16 cellular contexts compared by ENCODE assay signal in genomic region chr2:72955188-72956049, GRCh38. TPM values are rescaled to one million over a fixed set of nuclear protein-coding genes. Genes with fewer than 3 reads are reported as not detected.
A peak's percentile ranks its signal among the peaks of the same experiment; 100 is the strongest.
DNase-seq lines count a peak whose midpoint lies in the region; ATAC-seq and TF ChIP-seq lines count a peak whose summit lies in the region.
"Had no signal": no experiment of that assay in that cellular context is flagged by ENCODE, and none has a peak within 500 bp of the region (broad histone marks: within the 10 kb centered on the region; RNA-seq: fewer than 3 reads in every experiment).

No MANE protein-coding gene starts in this region.

- H3K27ac ChIP-seq in neural progenitor cell (peak overlapping the region; percentile 75), GM23338 (ENCODE audit: low read depth) (no peak overlapping the region)
- H3K27ac ChIP-seq: SK-N-MC, thyroid gland had no signal

- CTCF ChIA-PET in activated CD8-positive, alpha-beta T cell treated with anti-CD3 and anti-CD28 coated beads, Interleukin-2, amount 10 ng/mL, durations not matched to agents 7 days and 5 days (lab: Charles Lee): interaction anchor here (1.7 to 5.9 kb wide), 3 partner anchors 18 to 39 kb away, joined by 4 to 31 read pairs (median 6); no protein-coding TSS in a partner anchor
- CTCF ChIA-PET in activated CD8-positive, alpha-beta T cell treated with anti-CD3 and anti-CD28 coated beads for 36 hours (lab: Charles Lee): interaction anchor here (2.4 kb wide), 1 partner anchor 18 kb away, joined by 9 read pairs; no protein-coding TSS in a partner anchor

- H3K27me3 Mint-ChIP-seq in activated CD8-positive, alpha-beta T cell treated with anti-CD3 and anti-CD28 coated beads, Interleukin-2, amount 10 ng/mL, durations not matched to agents 7 days and 5 days (ENCODE audit: low read depth): no peaks in the 10 kb centered on the region
- no peaks in the 10 kb centered on the region for H3K27me3 Mint-ChIP-seq in activated CD8-positive, alpha-beta T cell treated with anti-CD3 and anti-CD28 coated beads for 36 hours
- H3K27me3 Mint-ChIP-seq in neural progenitor cell (ENCODE audit: insufficient read depth, low read depth) (peaks cover 16% of the 10 kb centered on the region), GM23338 (ENCODE audit: insufficient read depth, low read depth, poor library complexity) (peaks cover 45% of the 10 kb centered on the region)
- H3K27me3 Mint-ChIP-seq: stimulated activated memory B cell treated with anti-CD40 and anti-IgM and Interleukin-4, amounts not matched to agents 10 μg/mL and 1 μg/mL and 100 μg/mL, for 72 hours had no signal

- DNase-seq in activated CD8-positive, alpha-beta T cell treated with anti-CD3 and anti-CD28 coated beads, Interleukin-2, amount 10 ng/mL, durations not matched to agents 7 days and 5 days: no peak
- DNase-seq in activated CD8-positive, alpha-beta T cell treated with anti-CD3 and anti-CD28 coated beads for 36 hours: no peak
- DNase-seq in NCI-H2171 (lab: John Stamatoyannopoulos, UW) (peak; percentile 52), dermis blood vessel endothelial cell (peak; percentile 28), neural progenitor cell (ENCODE audit: low spot score) (peak; percentile 93), OCI-M1 (lab: John Stamatoyannopoulos, UW) (no peak), GM23338 (ENCODE audit: low spot score) (no peak)
- DNase-seq: activated CD4-positive, alpha-beta T cell treated with anti-CD3 and anti-CD28 coated beads, Interleukin-2, amount 50 U/mL, for 48 hours; activated effector memory CD4-positive, alpha-beta T cell treated with Interleukin-2 at 50 U/mL for 16 hours; mesendoderm; NCI-H1417 treated with DMSO at 0.1 percent for 48 hours; thyroid gland had no signal

- H3K27me3 ChIP-seq in neural progenitor cell (no peaks in the 10 kb centered on the region), GM23338 (ENCODE audit: insufficient read depth) (no peaks in the 10 kb centered on the region)
- H3K27me3 ChIP-seq: thyroid gland had no signal

- peak overlapping the region; percentile 79 for H3K4me3 Mint-ChIP-seq in activated CD8-positive, alpha-beta T cell treated with anti-CD3 and anti-CD28 coated beads, Interleukin-2, amount 10 ng/mL, durations not matched to agents 7 days and 5 days
- H3K4me3 Mint-ChIP-seq in activated CD8-positive, alpha-beta T cell treated with anti-CD3 and anti-CD28 coated beads for 36 hours: no peak overlapping the region
- H3K4me3 Mint-ChIP-seq in neural progenitor cell: peak overlapping the region; percentile 48
- H3K4me3 Mint-ChIP-seq in GM23338: no peak overlapping the region
- H3K4me3 Mint-ChIP-seq: stimulated activated memory B cell treated with anti-CD40 and anti-IgM and Interleukin-4, amounts not matched to agents 10 μg/mL and 1 μg/mL and 100 μg/mL, for 72 hours had no signal

- H3F3A ChIP-seq in neural progenitor cell (ENCODE audit: low read depth): peaks cover 20% of the 10 kb centered on the region
- H3F3A ChIP-seq in GM23338 (replicated peaks; ENCODE audit: low read depth): peaks cover 13% of the 10 kb centered on the region

- peaks cover 43% of the 10 kb centered on the region for H3K4me1 Mint-ChIP-seq in activated CD8-positive, alpha-beta T cell treated with anti-CD3 and anti-CD28 coated beads, Interleukin-2, amount 10 ng/mL, durations not matched to agents 7 days and 5 days (ENCODE audit: low read depth)
- H3K4me1 Mint-ChIP-seq in activated CD8-positive, alpha-beta T cell treated with anti-CD3 and anti-CD28 coated beads for 36 hours (ENCODE audit: low read depth): peaks cover 10% of the 10 kb centered on the region
- H3K4me1 Mint-ChIP-seq in neural progenitor cell: peaks cover 24% of the 10 kb centered on the region
- peaks cover 44% of the 10 kb centered on the region for H3K4me1 Mint-ChIP-seq in GM23338

- H3K79me2 ChIP-seq in neural progenitor cell (ENCODE audit: low read depth) (no peaks in the 10 kb centered on the region), GM23338 (replicated peaks; ENCODE audit: insufficient read depth) (no peaks in the 10 kb centered on the region)

- H3K27ac Mint-ChIP-seq in activated CD8-positive, alpha-beta T cell treated with anti-CD3 and anti-CD28 coated beads, Interleukin-2, amount 10 ng/mL, durations not matched to agents 7 days and 5 days: peak overlapping the region; percentile 55
- H3K27ac Mint-ChIP-seq in activated CD8-positive, alpha-beta T cell treated with anti-CD3 and anti-CD28 coated beads for 36 hours: no peak overlapping the region
- H3K27ac Mint-ChIP-seq in neural progenitor cell (peak overlapping the region; percentile 57), GM23338 (no peak overlapping the region)
- H3K27ac Mint-ChIP-seq: stimulated activated memory B cell treated with anti-CD40 and anti-IgM and Interleukin-4, amounts not matched to agents 10 μg/mL and 1 μg/mL and 100 μg/mL, for 72 hours had no signal

- H3K9me3 Mint-ChIP-seq in activated CD8-positive, alpha-beta T cell treated with anti-CD3 and anti-CD28 coated beads, Interleukin-2, amount 10 ng/mL, durations not matched to agents 7 days and 5 days (ENCODE audit: insufficient read depth): no peaks in the 10 kb centered on the region
- no peaks in the 10 kb centered on the region for H3K9me3 Mint-ChIP-seq in activated CD8-positive, alpha-beta T cell treated with anti-CD3 and anti-CD28 coated beads for 36 hours
- peaks cover 2% of the 10 kb centered on the region for H3K9me3 Mint-ChIP-seq in neural progenitor cell
- H3K9me3 Mint-ChIP-seq in GM23338: no peaks in the 10 kb centered on the region
- H3K9me3 Mint-ChIP-seq: stimulated activated memory B cell treated with anti-CD40 and anti-IgM and Interleukin-4, amounts not matched to agents 10 μg/mL and 1 μg/mL and 100 μg/mL, for 72 hours had no signal

- H3K9ac ChIP-seq in neural progenitor cell: no peak overlapping the region

- no peaks in the 10 kb centered on the region for H3K36me3 ChIP-seq in neural progenitor cell
- no peaks in the 10 kb centered on the region; the same call in 1 of the 2 replicates for H3K36me3 ChIP-seq in GM23338 (ENCODE audit: insufficient read depth)
- H3K36me3 ChIP-seq: thyroid gland had no signal

- no peak for TF ChIP-seq CTCF in activated CD8-positive, alpha-beta T cell treated with anti-CD3 and anti-CD28 coated beads for 36 hours (IDR thresholded peaks at IDR 0.05)
- no peak for TF ChIP-seq CTCF in neural progenitor cell (IDR thresholded peaks at IDR 0.05)
- no peak for TF ChIP-seq CTCF in GM23338 (conservative IDR thresholded peaks at IDR 0.05; ENCODE audit: low read depth in 2 of 2)

- intact Hi-C loops in activated CD8-positive, alpha-beta T cell treated with anti-CD3 and anti-CD28 coated beads for 36 hours (cut with micrococcal nuclease): no loop called here

- H4K20me1 ChIP-seq in neural progenitor cell (ENCODE audit: low read depth) (no peaks in the 10 kb centered on the region), GM23338 (replicated peaks; ENCODE audit: insufficient read depth) (no peaks in the 10 kb centered on the region)

- H3K4me2 ChIP-seq in neural progenitor cell: peak overlapping the region; percentile 69
- H3K4me2 ChIP-seq in GM23338: no peak overlapping the region

- POLR2A ChIA-PET in activated CD8-positive, alpha-beta T cell treated with anti-CD3 and anti-CD28 coated beads, Interleukin-2, amount 10 ng/mL, durations not matched to agents 7 days and 5 days (lab: Charles Lee): interaction anchor here (1.3 kb wide), 1 partner anchor 8 kb away, joined by 4 read pairs; no protein-coding TSS in a partner anchor
- POLR2A ChIA-PET in activated CD8-positive, alpha-beta T cell treated with anti-CD3 and anti-CD28 coated beads for 36 hours (lab: Charles Lee): no interaction called here

- peaks cover 10% of the 10 kb centered on the region for H3K36me3 Mint-ChIP-seq in activated CD8-positive, alpha-beta T cell treated with anti-CD3 and anti-CD28 coated beads, Interleukin-2, amount 10 ng/mL, durations not matched to agents 7 days and 5 days (ENCODE audit: low read depth)
- H3K36me3 Mint-ChIP-seq in activated CD8-positive, alpha-beta T cell treated with anti-CD3 and anti-CD28 coated beads for 36 hours (ENCODE audit: low read depth): no peaks in the 10 kb centered on the region
- H3K36me3 Mint-ChIP-seq in neural progenitor cell: peaks cover 5% of the 10 kb centered on the region
- H3K36me3 Mint-ChIP-seq in GM23338 (ENCODE audit: low read depth): peaks cover 14% of the 10 kb centered on the region

- H3K9me2 ChIP-seq in GM23338 (ENCODE audit: insufficient read depth): 0 out of 2 replicates have a peak, but pooled peaks cover 3% of the 10 kb centered on the region

- H3K4me1 ChIP-seq in neural progenitor cell (peaks cover 54% of the 10 kb centered on the region), GM23338 (ENCODE audit: insufficient read depth) (peaks cover 20% of the 10 kb centered on the region)
- H3K4me1 ChIP-seq: thyroid gland had no signal

- H2AFZ ChIP-seq in neural progenitor cell (replicated peaks): no peak overlapping the region
- no peak overlapping the region for H2AFZ ChIP-seq in GM23338

- H3K9me3 ChIP-seq in neural progenitor cell (ENCODE audit: low read depth): no peaks in the 10 kb centered on the region
- H3K9me3 ChIP-seq: thyroid gland had no signal

- ATAC-seq in activated CD8-positive, alpha-beta T cell treated with anti-CD3 and anti-CD28 coated beads, Interleukin-2, amount 10 ng/mL, durations not matched to agents 7 days and 5 days: no peak
- ATAC-seq in activated CD8-positive, alpha-beta T cell treated with anti-CD3 and anti-CD28 coated beads for 36 hours: no peak
- ATAC-seq in GM23338 (no peak), GM19351 (IDR thresholded peaks at IDR 0.05; ENCODE audit: unreplicated experiment) (no peak)
- ATAC-seq: stimulated activated memory B cell treated with anti-CD40 and anti-IgM and Interleukin-4, amounts not matched to agents 10 μg/mL and 1 μg/mL and 100 μg/mL, for 72 hours had no signal

- H3K4me3 ChIP-seq in neural progenitor cell (no peak overlapping the region), GM23338 (no peak overlapping the region)
- H3K4me3 ChIP-seq: SK-N-MC, thyroid gland had no signal

TF ChIP-seq in GM23338, 12 proteins besides CTCF, POLR2A, EP300 and RAD21 (continues in another document):
- no peak for TF ChIP-seq CREB1 (CRISPR knock-in tag; IDR thresholded peaks at IDR 0.05; ENCODE audit: low read depth)

RNA-seq across cellular contexts. Expression of gene EMX1, which starts 38.1 kb away (rescaled TPM):
- not detected for total RNA-seq in activated CD8-positive, alpha-beta T cell treated with anti-CD3 and anti-CD28 coated beads, Interleukin-2, amount 10 ng/mL, durations not matched to agents 7 days and 5 days
- total RNA-seq in activated CD8-positive, alpha-beta T cell treated with anti-CD3 and anti-CD28 coated beads for 36 hours: not detected
- not detected in 2 replicates for total RNA-seq in dermis blood vessel endothelial cell
- 0.43 and 7.3 TPM in 2 replicates for total RNA-seq in neural progenitor cell (ENCODE audit: low replicate concordance)
- 7.9 and 12.6 TPM in 2 replicates for total RNA-seq in GM23338 (2014; rRNA removed; shearing (Covaris generic))
- polyA plus RNA-seq in GM23338 (2016; fragmentation: Nextera tagmentation; extraction: Ambion mirVana): 3.9 and 4.2 TPM in 2 replicates
- total RNA-seq: NCI-H460 had no signal

Comparison
In these comparisons a context has a peak if more than half of its experiments do, and no peak if none do; other contexts are left out.
1. H3K27ac Mint-ChIP-seq: peak in activated CD8-positive, alpha-beta T cell treated with anti-CD3 and anti-CD28 coated beads, Interleukin-2, amount 10 ng/mL, durations not matched to agents 7 days and 5 days (single experiment) and neural progenitor cell (single experiment); none in activated CD8-positive, alpha-beta T cell treated with anti-CD3 and anti-CD28 coated beads for 36 hours (single experiment) and GM23338 (single experiment).
2. H3K4me3 Mint-ChIP-seq: peak in activated CD8-positive, alpha-beta T cell treated with anti-CD3 and anti-CD28 coated beads, Interleukin-2, amount 10 ng/mL, durations not matched to agents 7 days and 5 days (single experiment) and neural progenitor cell (single experiment); none in activated CD8-positive, alpha-beta T cell treated with anti-CD3 and anti-CD28 coated beads for 36 hours (single experiment) and GM23338 (single experiment).
3. DNase-seq: peak in NCI-H2171 (single experiment), dermis blood vessel endothelial cell (single experiment) and neural progenitor cell (single experiment); none in activated CD8-positive, alpha-beta T cell treated with anti-CD3 and anti-CD28 coated beads, Interleukin-2, amount 10 ng/mL, durations not matched to agents 7 days and 5 days (single experiment), activated CD8-positive, alpha-beta T cell treated with anti-CD3 and anti-CD28 coated beads for 36 hours (single experiment), OCI-M1 (single experiment) and GM23338 (single experiment).